ENCODE assay signal across 9 cellular contexts in genomic region chr1:53593758-53594380, GRCh38.
DNase-seq lines count a peak whose midpoint lies in the region; ATAC-seq and TF ChIP-seq lines count a peak whose summit lies in the region.
"Had no signal": no experiment of that assay in that cellular context is flagged by ENCODE, and none has a peak within 500 bp of the region (broad histone marks: within the 10 kb centered on the region; RNA-seq: fewer than 3 reads in every experiment).

No MANE protein-coding gene starts in this region.

- peaks cover 0 to 6% (median 0%) of the 10 kb centered on the region in 3 donors for H3K27me3 ChIP-seq in stomach

- peak in 4 of 7 experiments; percentile 20 to 34 (median 28) for TF ChIP-seq CTCF in stomach (IDR thresholded peaks at IDR 0.05)

- H3K4me3 ChIP-seq in stomach = no peak overlapping the region

- no peak for TF ChIP-seq EP300 in stomach (IDR thresholded peaks at IDR 0.05)

- ATAC-seq in GM19324 (IDR thresholded peaks at IDR 0.05; ENCODE audit: low FRiP score, unreplicated experiment) = no peak

- H3K27ac ChIP-seq in stomach = no peak overlapping the region

- intact Hi-C loops in stomach (cut with DNase I; ENCODE audit: low total_unique reads) = no loop called here

- no peak for TF ChIP-seq POLR2A in stomach (IDR thresholded peaks at IDR 0.05)

- H3K4me1 ChIP-seq in stomach = peaks cover 7 to 19% (median 15%) of the 10 kb centered on the region in 4 donors

- DNase-seq in activated CD8-positive, alpha-beta memory T cell treated with anti-CD3 and anti-CD28 coated beads, Interleukin-2, amount 50 U/mL, for 4 hours = peak; percentile 9
- DNase-seq in activated CD8-positive, alpha-beta memory T cell treated with anti-CD3 and anti-CD28 coated beads, Interleukin-2, amount 50 U/mL, for 48 hours = no peak
- peak; percentile 52 for DNase-seq in amniotic epithelial cell (ENCODE audit: low read depth)
- DNase-seq in iPS-NIHi7 (ENCODE audit: extremely low spot score) = peak; percentile 92
- DNase-seq in stomach = peak; percentile 47
- no peak for DNase-seq in NCI-H187 treated with DMSO at 0.1 percent for 48 hours (lab: John Stamatoyannopoulos, UW)
- DNase-seq in NCI-H1105 treated with DMSO at 0.1 percent for 48 hours (lab: John Stamatoyannopoulos, UW) = no peak
- DNase-seq: NCI-H1417 treated with DMSO at 0.1 percent for 48 hours had no signal

- H3K36me3 ChIP-seq in stomach = no peaks in the 10 kb centered on the region

- WGBS in stomach, 5 donors = 55 to 81% (median 60%) methylated on average over 17 to 27 of the region's 27 CpGs

- H3K9me3 ChIP-seq in stomach = no peaks in the 10 kb centered on the region

Comparison
In these comparisons a context has a peak if more than half of its experiments do, and no peak if none do; other contexts are left out.
1. DNase-seq: peak in activated CD8-positive, alpha-beta memory T cell treated with anti-CD3 and anti-CD28 coated beads, Interleukin-2, amount 50 U/mL, for 4 hours (single experiment), amniotic epithelial cell (single experiment), iPS-NIHi7 (single experiment) and stomach (single experiment); none in activated CD8-positive, alpha-beta memory T cell treated with anti-CD3 and anti-CD28 coated beads, Interleukin-2, amount 50 U/mL, for 48 hours (single experiment), NCI-H187 treated with DMSO at 0.1 percent for 48 hours (single experiment) and NCI-H1105 treated with DMSO at 0.1 percent for 48 hours (single experiment).